ENCODE assay signal across 8 cellular contexts in the genomic region with DNA sequence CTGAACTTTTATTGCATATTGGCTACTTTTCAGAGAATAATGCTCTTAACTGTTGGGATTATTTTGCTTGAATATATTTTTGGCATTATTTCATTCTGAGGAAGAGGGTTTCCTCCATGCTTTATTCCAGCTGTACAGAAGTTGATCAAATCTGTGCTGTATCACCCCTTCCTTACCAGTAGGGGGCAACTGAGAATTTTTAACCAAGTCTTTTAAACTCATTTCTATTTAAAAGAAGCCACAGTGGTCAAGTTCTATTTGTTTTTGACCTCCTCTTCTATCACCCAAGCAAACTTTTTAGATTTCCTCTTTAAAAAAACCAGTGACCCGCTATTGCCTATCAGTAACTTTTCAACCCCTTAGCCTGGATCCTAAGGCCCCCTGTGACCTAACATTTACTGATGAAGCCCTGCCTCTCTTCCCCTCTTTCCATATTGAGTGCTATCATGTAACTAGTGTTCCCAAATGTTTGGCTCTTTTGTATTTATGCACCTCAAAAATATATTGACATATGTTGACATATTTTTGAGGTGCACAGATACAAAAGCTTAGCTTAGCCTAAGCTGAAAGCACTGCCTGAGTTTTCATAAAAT.
A peak's percentile ranks its signal among the peaks of the same experiment; 100 is the strongest.
DNase-seq lines count a peak whose midpoint lies in the region; TF ChIP-seq lines count a peak whose summit lies in the region.

No MANE protein-coding gene starts in this region.

- no peaks in the 10 kb centered on the region for H3K9me2 ChIP-seq in neural cell (ENCODE audit: insufficient read depth, low read length)

- H3K27ac ChIP-seq in neural cell (ENCODE audit: low read length) = no peak overlapping the region
- no peak overlapping the region for H3K27ac ChIP-seq in effector memory CD4-positive, alpha-beta T cell (ENCODE audit: insufficient read depth, low read length, poor library complexity, severe bottlenecking)

- peak; percentile 61 for TF ChIP-seq CTCF in neural cell (IDR thresholded peaks at IDR 0.05; ENCODE audit: poor library complexity, severe bottlenecking)

- DNase-seq in DMS153 treated with DMSO at 0.1 percent for 48 hours (lab: John Stamatoyannopoulos, UW; ENCODE audit: unreplicated experiment) = peak; percentile 30
- DNase-seq in DMS153 (lab: John Stamatoyannopoulos, UW) = no peak
- peak; percentile 2 for DNase-seq in H7
- peak; percentile 12 for DNase-seq in NCI-H1694 treated with DMSO at 0.1 percent for 48 hours (lab: John Stamatoyannopoulos, UW)
- DNase-seq in cerebellar cortex (ENCODE audit: low spot score) = peak; percentile 4
- no peak for DNase-seq in effector memory CD4-positive, alpha-beta T cell
- no peak for DNase-seq in C1 segment of cervical spinal cord (lab: John Stamatoyannopoulos, UW)

- H3K9me3 ChIP-seq in neural cell (ENCODE audit: low read length) = no peaks in the 10 kb centered on the region
- H3K9me3 ChIP-seq in effector memory CD4-positive, alpha-beta T cell (ENCODE audit: control insufficient read depth, low read length) = no peaks in the 10 kb centered on the region

- TF ChIP-seq RAD21 in neural cell (conservative IDR thresholded peaks at IDR 0.05) = peak; percentile 42

- H2AFZ ChIP-seq in neural cell (ENCODE audit: low read depth, low read length) = no peak overlapping the region

- no peaks in the 10 kb centered on the region for H3K4me1 ChIP-seq in effector memory CD4-positive, alpha-beta T cell (ENCODE audit: control insufficient read depth, insufficient read depth, low read length, poor library complexity, severe bottlenecking)

- no peak overlapping the region for H3K9ac ChIP-seq in neural cell (ENCODE audit: low read length)

- H3K36me3 ChIP-seq in H7 (replicated peaks; ENCODE audit: control insufficient read depth, insufficient read depth, low read length) (no peaks in the 10 kb centered on the region), neural cell (ENCODE audit: insufficient read depth, low read length) (no peaks in the 10 kb centered on the region)
- no peaks in the 10 kb centered on the region for H3K36me3 ChIP-seq in effector memory CD4-positive, alpha-beta T cell (ENCODE audit: control insufficient read depth, insufficient read depth, low read length)

- no peaks in the 10 kb centered on the region for H3F3A ChIP-seq in neural cell (ENCODE audit: insufficient read depth, low read length, poor library complexity, severe bottlenecking)

- no peaks in the 10 kb centered on the region for H4K20me1 ChIP-seq in neural cell (ENCODE audit: insufficient read depth)

- no peak for TF ChIP-seq EP300 in neural cell (conservative IDR thresholded peaks at IDR 0.05; ENCODE audit: poor library complexity, severe bottlenecking)

- H3K4me2 ChIP-seq in neural cell (ENCODE audit: low read length) = no peak overlapping the region

- no peaks in the 10 kb centered on the region for H3K79me2 ChIP-seq in neural cell (replicated peaks; ENCODE audit: insufficient read depth, low read length)

- H3K4me3 ChIP-seq in H7 (ENCODE audit: insufficient read depth, low read depth, low read length) = no peak overlapping the region
- no peak overlapping the region for H3K4me3 ChIP-seq in neural cell (ENCODE audit: low read length)
- H3K4me3 ChIP-seq in effector memory CD4-positive, alpha-beta T cell (ENCODE audit: insufficient read depth, low read depth, low read length, poor library complexity, severe bottlenecking) = no peak overlapping the region

- no peaks in the 10 kb centered on the region for H3K27me3 ChIP-seq in H7 (ENCODE audit: control insufficient read depth, insufficient read depth, low read length)
- no peaks in the 10 kb centered on the region for H3K27me3 ChIP-seq in neural cell (ENCODE audit: insufficient read depth, low read depth, low read length)
- no peaks in the 10 kb centered on the region for H3K27me3 ChIP-seq in effector memory CD4-positive, alpha-beta T cell (replicated peaks; ENCODE audit: control insufficient read depth, insufficient read depth, low read length, poor library complexity, severe bottlenecking)

TF ChIP-seq in neural cell, 6 proteins besides CTCF, POLR2A, EP300 and RAD21:
- TF ChIP-seq TAF1 (IDR thresholded peaks at IDR 0.05; ENCODE audit: low read depth) (no peak), REST (IDR thresholded peaks at IDR 0.05; ENCODE audit: borderline replicate concordance) (no peak), POLR2AphosphoS5 (IDR thresholded peaks at IDR 0.05) (no peak), EZH2 (IDR thresholded peaks at IDR 0.05; ENCODE audit: borderline replicate concordance, insufficient read depth, low read length, poor library complexity, severe bottlenecking) (no peak), SMC3 (conservative IDR thresholded peaks at IDR 0.05; ENCODE audit: poor library complexity) (peak; percentile 60), MXI1 (conservative IDR thresholded peaks at IDR 0.05; ENCODE audit: poor library complexity, severe bottlenecking) (no peak)

Comparison
In these comparisons a context has a peak if more than half of its experiments do, and no peak if none do; other contexts are left out.
1. DNase-seq: peak in DMS153 treated with DMSO at 0.1 percent for 48 hours (single experiment), H7 (single experiment), NCI-H1694 treated with DMSO at 0.1 percent for 48 hours (single experiment) and cerebellar cortex (single experiment); none in DMS153 (single experiment), effector memory CD4-positive, alpha-beta T cell (0 of 3) and C1 segment of cervical spinal cord (0 of 14).